ENCODE assay signal across 20 cellular contexts in genomic region chr17:74181341-74181740, GRCh38. TPM values are rescaled to one million over a fixed set of nuclear protein-coding genes. Genes with fewer than 3 reads are reported as not detected.
DNase-seq lines count a peak whose midpoint lies in the region; FAIRE-seq and TF ChIP-seq lines count a peak whose summit lies in the region.
"Had no signal": no experiment of that assay in that cellular context is flagged by ENCODE, and none has a peak within 500 bp of the region (broad histone marks: within the 10 kb centered on the region; RNA-seq: fewer than 3 reads in every experiment).

No MANE protein-coding gene starts in this region.

- no peak for FAIRE-seq in kidney (lab: Jason Lieb, UNC)
- FAIRE-seq: GM12878, HepG2 had no signal

- H3F3A ChIP-seq in PC-9 (ENCODE audit: insufficient read depth, low read depth): no peaks in the 10 kb centered on the region

- H3K9me2 ChIP-seq in PC-9 (ENCODE audit: insufficient read depth): no peaks in the 10 kb centered on the region

- intact Hi-C loops in kidney (cut with DNase I) (no loop called here), posterior vena cava (cut with DNase I) (no loop called here), PC-9 (cut with micrococcal nuclease; ENCODE audit: unreplicated experiment) (no loop called here)

- BruUV-seq in PC-9 (replicated peaks; lab: Mats Ljungman, UMichigan): no TSS peak

- CTCF ChIA-PET in PC-9 (lab: Charles Lee): no interaction called here

- POLR2A ChIA-PET in PC-9 (lab: Charles Lee; ENCODE audit: unreplicated experiment): no interaction called here

- TF ChIP-seq CTCF in GM13976 (IDR thresholded peaks at IDR 0.05; ENCODE audit: borderline replicate concordance, control extremely low read depth, extremely low read depth, insufficient read depth, missing control alignments) (no peak), kidney (IDR thresholded peaks at IDR 0.05; ENCODE audit: borderline replicate concordance, extremely low read depth, insufficient read depth) (no peak), PC-9 (conservative IDR thresholded peaks at IDR 0.05) (no peak)

- DNase-seq in GM13976 (ENCODE audit: low spot score) (peak; percentile 4), NCI-H748 (lab: John Stamatoyannopoulos, UW; ENCODE audit: unreplicated experiment) (peak; percentile 33), kidney (peak; percentile 32), posterior vena cava (ENCODE audit: low spot score) (peak; percentile 54), NCI-H2171 treated with DMSO at 0.1 percent for 48 hours (lab: John Stamatoyannopoulos, UW) (no peak), PC-9 (no peak), NCI-H1436 (lab: John Stamatoyannopoulos, UW) (no peak)
- DNase-seq: 8988T; BE2C; C1 segment of cervical spinal cord; CD4-positive, CD25-positive, alpha-beta regulatory T cell; COR-L47; DMS 273 treated with DMSO at 0.1 percent for 48 hours; DMS53; DND-41; EL; GOT3; H9 had no signal

- no peaks in the 10 kb centered on the region for H3K79me2 ChIP-seq in PC-9 (ENCODE audit: low read depth)

- H3K36me3 ChIP-seq in kidney (ENCODE audit: control insufficient read depth in 1 of 2, insufficient read depth in 2 of 2, low read length in 2 of 2) (no peaks in the 10 kb centered on the region), PC-9 (ENCODE audit: low read depth) (no peaks in the 10 kb centered on the region)
- H3K36me3 ChIP-seq: BE2C had no signal

- H3K4me3 ChIP-seq in kidney (ENCODE audit: low read length in 2 of 2): no peak overlapping the region
- no peak overlapping the region for H3K4me3 ChIP-seq in PC-9
- H3K4me3 ChIP-seq: GM12878 had no signal

- H2AFZ ChIP-seq in PC-9: no peak overlapping the region

- H3K4me1 ChIP-seq in kidney (ENCODE audit: control insufficient read depth in 1 of 2, insufficient read depth in 1 of 2, low read depth in 1 of 2, low read length in 2 of 2) (no peaks in the 10 kb centered on the region), PC-9 (replicated peaks; ENCODE audit: insufficient read depth) (no peaks in the 10 kb centered on the region)
- H3K4me1 ChIP-seq: BE2C had no signal

- no peak overlapping the region for H3K4me2 ChIP-seq in PC-9

- in situ Hi-C loops in GM13976 (cut with MboI; ENCODE audit: low sequenced_read_pairs, unreplicated experiment): no loop called here

- peaks cover 94% of the 10 kb centered on the region for H3K27me3 ChIP-seq in PC-9 (ENCODE audit: insufficient read depth, low read depth)
- H3K27me3 ChIP-seq: BE2C had no signal

- H3K27ac ChIP-seq in kidney (ENCODE audit: low read depth in 2 of 2, low read length in 2 of 2) (no peak overlapping the region), PC-9 (no peak overlapping the region)

- no peaks in the 10 kb centered on the region for H4K20me1 ChIP-seq in PC-9 (ENCODE audit: insufficient read depth)

- H3K9me3 ChIP-seq in kidney (ENCODE audit: control insufficient read depth in 1 of 2, low read length in 2 of 2) (no peaks in the 10 kb centered on the region), PC-9 (ENCODE audit: insufficient read depth, low read depth) (no peaks in the 10 kb centered on the region)
- H3K9me3 ChIP-seq: BE2C had no signal

- no peak overlapping the region for H3K9ac ChIP-seq in kidney (ENCODE audit: low read length in 2 of 2)

RNA-seq across cellular contexts. Expression of gene RPL38, which starts 22.1 kb away (rescaled TPM):
- total RNA-seq in kidney: 664 TPM
- 1,966 TPM for polyA plus RNA-seq in kidney (ENCODE audit: insufficient read depth, low read depth, low replicate concordance)
- 100 to 1,000 TPM; 560 to 702 TPM for total RNA-seq in posterior vena cava
- total RNA-seq in PC-9 (2021): 761 and 961 TPM in 2 replicates

RNA-seq across cellular contexts. Expression of gene TTYH2, which starts 32.0 kb away (rescaled TPM):
- total RNA-seq in kidney: 7.1 TPM
- 2.4 TPM for polyA plus RNA-seq in kidney (ENCODE audit: insufficient read depth, low read depth, low replicate concordance)
- 1 to 10 TPM; 3.2 to 5.5 TPM for total RNA-seq in posterior vena cava
- total RNA-seq in PC-9 (2021): 1.5 and 2.9 TPM in 2 replicates

Comparison
In these comparisons a context has a peak if more than half of its experiments do, and no peak if none do; other contexts are left out.
1. DNase-seq: peak in GM13976 (single experiment), NCI-H748 (single experiment), kidney (single experiment) and posterior vena cava (single experiment); none in NCI-H2171 treated with DMSO at 0.1 percent for 48 hours (single experiment), PC-9 (0 of 2) and NCI-H1436 (single experiment).